In genomic region chr1:193368302-193368701, GRCh38 we compare ENCODE assay signal across 9 cellular contexts.
A peak's percentile ranks its signal among the peaks of the same experiment; 100 is the strongest.
DNase-seq lines count a peak whose midpoint lies in the region; ATAC-seq and TF ChIP-seq lines count a peak whose summit lies in the region.
"Had no signal": no experiment of that assay in that cellular context is flagged by ENCODE, and none has a peak within 500 bp of the region (broad histone marks: within the 10 kb centered on the region; RNA-seq: fewer than 3 reads in every experiment).

No MANE protein-coding gene starts in this region.

- DNase-seq in GM12864 (ENCODE audit: low read depth) (peak; percentile 13), HuH-7.5 (ENCODE audit: low spot score) (no peak), SKM-1 (lab: John Stamatoyannopoulos, UW; ENCODE audit: unreplicated experiment) (no peak), gastrocnemius medialis (no peak), WERI-Rb-1 (no peak)
- DNase-seq in effector memory CD4-positive, alpha-beta T cell, result no peak
- DNase-seq: testis had no signal

- no peak for TF ChIP-seq POLR2A in gastrocnemius medialis (IDR thresholded peaks at IDR 0.05)

- no peak overlapping the region for H3K4me3 ChIP-seq in GM12864 (ENCODE audit: low read depth, low read length)
- H3K4me3 ChIP-seq in effector memory CD4-positive, alpha-beta T cell (ENCODE audit: insufficient read depth, low read depth, low read length, poor library complexity, severe bottlenecking), result peak overlapping the region; percentile 37
- no peak overlapping the region for H3K4me3 ChIP-seq in gastrocnemius medialis
- no peak overlapping the region for H3K4me3 ChIP-seq in WERI-Rb-1 (ENCODE audit: low read depth, low read length)
- H3K4me3 ChIP-seq: testis had no signal

- H3K27me3 ChIP-seq in effector memory CD4-positive, alpha-beta T cell (replicated peaks; ENCODE audit: control insufficient read depth, insufficient read depth, low read length, poor library complexity, severe bottlenecking), result no peaks in the 10 kb centered on the region
- H3K27me3 ChIP-seq in gastrocnemius medialis, result no peaks in the 10 kb centered on the region
- H3K27me3 ChIP-seq in WERI-Rb-1 (ENCODE audit: insufficient read depth, low read depth, severe bottlenecking), result no peaks in the 10 kb centered on the region
- H3K27me3 ChIP-seq: testis had no signal

- TF ChIP-seq CTCF in GM12864 (IDR thresholded peaks at IDR 0.05; ENCODE audit: low read depth, low read length, missing control alignments) (no peak), gastrocnemius medialis (IDR thresholded peaks at IDR 0.05 in 4 of 5, conservative IDR thresholded peaks at IDR 0.05 in 1 of 5) (no peak), WERI-Rb-1 (IDR thresholded peaks at IDR 0.05; ENCODE audit: low read depth, low read length) (no peak)

- ATAC-seq in GM21360 (IDR thresholded peaks at IDR 0.05; ENCODE audit: unreplicated experiment), result peak; percentile 72
- ATAC-seq in HG03460 (IDR thresholded peaks at IDR 0.05; ENCODE audit: unreplicated experiment), result peak; percentile 83
- ATAC-seq in gastrocnemius medialis, result no peak

- no peak overlapping the region for H3K27ac ChIP-seq in effector memory CD4-positive, alpha-beta T cell (ENCODE audit: insufficient read depth, low read length, poor library complexity, severe bottlenecking)
- H3K27ac ChIP-seq in gastrocnemius medialis (no peak overlapping the region), WERI-Rb-1 (no peak overlapping the region)
- H3K27ac ChIP-seq: testis had no signal

- no peaks in the 10 kb centered on the region for H3K4me1 ChIP-seq in effector memory CD4-positive, alpha-beta T cell (ENCODE audit: control insufficient read depth, insufficient read depth, low read length, poor library complexity, severe bottlenecking)
- H3K4me1 ChIP-seq in gastrocnemius medialis, result no peaks in the 10 kb centered on the region
- H3K4me1 ChIP-seq: testis had no signal

- no peaks in the 10 kb centered on the region for H3K36me3 ChIP-seq in effector memory CD4-positive, alpha-beta T cell (ENCODE audit: control insufficient read depth, insufficient read depth, low read length)
- H3K36me3 ChIP-seq in gastrocnemius medialis (no peaks in the 10 kb centered on the region), WERI-Rb-1 (no peaks in the 10 kb centered on the region)

- intact Hi-C loops in gastrocnemius medialis (cut with DNase I; ENCODE audit: low total_unique reads), result no loop called here

- in situ Hi-C loops in gastrocnemius medialis (cut with MboI; ENCODE audit: low sequenced_read_pairs in 4 of 4), result no loop called here

- no peaks in the 10 kb centered on the region for H3K9me3 ChIP-seq in effector memory CD4-positive, alpha-beta T cell (ENCODE audit: control insufficient read depth, low read length)
- H3K9me3 ChIP-seq in gastrocnemius medialis, result no peaks in the 10 kb centered on the region
- no peaks in the 10 kb centered on the region for H3K9me3 ChIP-seq in WERI-Rb-1 (ENCODE audit: severe bottlenecking)
- H3K9me3 ChIP-seq: testis had no signal

Comparison
In these comparisons a context has a peak if more than half of its experiments do, and no peak if none do; other contexts are left out.
1. ATAC-seq: peak in GM21360 (single experiment) and HG03460 (single experiment); none in gastrocnemius medialis (0 of 2).